ENCODE assay signal across 15 cellular contexts in the genomic region with DNA sequence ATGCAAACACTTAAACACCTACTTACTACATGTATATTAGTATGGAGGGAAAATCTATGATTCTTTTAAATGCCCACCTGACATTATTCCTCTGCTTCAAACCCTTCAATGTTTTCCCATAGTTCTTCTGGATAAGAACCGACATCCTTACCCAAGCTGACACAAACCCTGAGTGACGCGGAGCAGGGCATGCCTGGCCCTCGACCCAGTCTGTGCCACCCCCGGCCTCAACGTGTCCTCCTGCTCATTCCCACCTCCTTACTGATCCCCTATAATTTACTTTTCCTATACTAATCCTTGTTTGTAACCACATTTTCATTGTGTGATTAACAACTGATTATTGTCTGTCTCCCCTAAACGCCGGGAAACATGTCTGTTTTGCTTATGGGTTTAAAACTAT. TPM values are rescaled to one million over a fixed set of nuclear protein-coding genes. Genes with fewer than 3 reads are reported as not detected.
DNase-seq lines count a peak whose midpoint lies in the region; ATAC-seq and TF ChIP-seq lines count a peak whose summit lies in the region.
"Had no signal": no experiment of that assay in that cellular context is flagged by ENCODE, and none has a peak within 500 bp of the region (broad histone marks: within the 10 kb centered on the region; RNA-seq: fewer than 3 reads in every experiment).

No MANE protein-coding gene starts in this region.

- peak overlapping the region in 8 of 10 donors; percentile 11 to 77 (median 59) for H3K27ac ChIP-seq in heart right ventricle
- no peak overlapping the region for H3K27ac ChIP-seq in right atrium auricular region
- H3K27ac ChIP-seq in sigmoid colon: peak overlapping the region in 3 of 4 donors; percentile 48 to 81 (median 75)
- H3K27ac ChIP-seq: BLaER1 treated with 17β-estradiol and CSF1 and Interleukin-3, amounts not matched to agents 10 nM and 100 nM had no signal

- TF ChIP-seq POLR2A in sigmoid colon (IDR thresholded peaks at IDR 0.05): no peak

- DNase-seq in activated CD4-positive, alpha-beta T cell treated with anti-CD3 and anti-CD28 coated beads, Interleukin-2, amount 10 ng/mL, durations not matched to agents 24 days and 14 days: peak; percentile 27
- no peak for DNase-seq in activated CD4-positive, alpha-beta T cell treated with anti-CD3 and anti-CD28 coated beads for 36 hours
- no peak for DNase-seq in heart right ventricle
- DNase-seq in right atrium auricular region (ENCODE audit: low spot score): no peak
- no peak for DNase-seq in central memory CD8-positive, alpha-beta T cell (ENCODE audit: low spot score in 2 of 2)
- no peak for DNase-seq in sigmoid colon
- no peak for DNase-seq in posterior vena cava (ENCODE audit: low spot score)
- DNase-seq in activated gamma-delta T cell (lab: John Stamatoyannopoulos, UW): no peak
- DNase-seq: 8988T; Calu3; CD8-positive, alpha-beta T cell; DMS79 treated with DMSO at 0.1 percent for 48 hours; GF-D8 had no signal

- CTCF ChIA-PET in activated CD4-positive, alpha-beta T cell treated with anti-CD3 and anti-CD28 coated beads for 36 hours (lab: Charles Lee): no interaction called here

- TF ChIP-seq CTCF in heart right ventricle (IDR thresholded peaks at IDR 0.05): no peak
- no peak for TF ChIP-seq CTCF in right atrium auricular region (IDR thresholded peaks at IDR 0.05)
- no peak for TF ChIP-seq CTCF in sigmoid colon (IDR thresholded peaks at IDR 0.05)

- H3K4me1 Mint-ChIP-seq in activated CD4-positive, alpha-beta T cell treated with anti-CD3 and anti-CD28 coated beads, Interleukin-2, amount 10 ng/mL, durations not matched to agents 24 days and 14 days: peaks cover 5% of the 10 kb centered on the region
- no peaks in the 10 kb centered on the region for H3K4me1 Mint-ChIP-seq in activated CD4-positive, alpha-beta T cell treated with anti-CD3 and anti-CD28 coated beads for 36 hours
- peaks cover 5% of the 10 kb centered on the region for H3K4me1 Mint-ChIP-seq in central memory CD8-positive, alpha-beta T cell
- H3K4me1 Mint-ChIP-seq: GM23338 had no signal

- no peak overlapping the region for H3K27ac Mint-ChIP-seq in activated CD4-positive, alpha-beta T cell treated with anti-CD3 and anti-CD28 coated beads, Interleukin-2, amount 10 ng/mL, durations not matched to agents 24 days and 14 days
- H3K27ac Mint-ChIP-seq in activated CD4-positive, alpha-beta T cell treated with anti-CD3 and anti-CD28 coated beads for 36 hours: no peak overlapping the region
- peak overlapping the region; percentile 23 for H3K27ac Mint-ChIP-seq in central memory CD8-positive, alpha-beta T cell (ENCODE audit: low read depth)
- H3K27ac Mint-ChIP-seq: CD8-positive, alpha-beta T cell; GM23338 had no signal

- ATAC-seq in activated CD4-positive, alpha-beta T cell treated with anti-CD3 and anti-CD28 coated beads for 36 hours: no peak
- peak in 4 of 8 donors; percentile 37 to 59 (median 49) for ATAC-seq in heart right ventricle
- ATAC-seq in central memory CD8-positive, alpha-beta T cell (replicated peaks; ENCODE audit: extremely low read depth, poor library complexity, severe bottlenecking): no peak
- ATAC-seq: CD8-positive, alpha-beta T cell; GM23338 had no signal

- H3K4me3 ChIP-seq in heart right ventricle: no peak overlapping the region
- H3K4me3 ChIP-seq in right atrium auricular region: no peak overlapping the region
- H3K4me3 ChIP-seq in sigmoid colon: no peak overlapping the region
- H3K4me3 ChIP-seq: BLaER1 treated with 17β-estradiol and CSF1 and Interleukin-3, amounts not matched to agents 10 nM and 100 nM; GM23338 had no signal

- peaks cover 19% of the 10 kb centered on the region for H3K36me3 Mint-ChIP-seq in activated CD4-positive, alpha-beta T cell treated with anti-CD3 and anti-CD28 coated beads, Interleukin-2, amount 10 ng/mL, durations not matched to agents 24 days and 14 days (ENCODE audit: low read depth)
- H3K36me3 Mint-ChIP-seq in activated CD4-positive, alpha-beta T cell treated with anti-CD3 and anti-CD28 coated beads for 36 hours (ENCODE audit: low read depth): peaks cover 12% of the 10 kb centered on the region
- H3K36me3 Mint-ChIP-seq in central memory CD8-positive, alpha-beta T cell (ENCODE audit: insufficient read depth): peaks cover 26% of the 10 kb centered on the region

- intact Hi-C loops in activated CD4-positive, alpha-beta T cell treated with anti-CD3 and anti-CD28 coated beads, Interleukin-2, amount 10 ng/mL, durations not matched to agents 24 days and 14 days (cut with micrococcal nuclease): no loop called here
- intact Hi-C loops in activated CD4-positive, alpha-beta T cell treated with anti-CD3 and anti-CD28 coated beads for 36 hours (cut with DNase I, micrococcal nuclease): no loop called here
- intact Hi-C loops in heart right ventricle (cut with DNase I) (no loop called here), sigmoid colon (cut with DNase I) (no loop called here), posterior vena cava (cut with DNase I) (no loop called here)

- H3K4me1 ChIP-seq in heart right ventricle (peaks cover 4 to 42% (median 22%) of the 10 kb centered on the region in 9 donors), right atrium auricular region (peaks cover 0 to 26% of the 10 kb centered on the region in 2 donors), sigmoid colon (peaks cover 0 to 35% (median 25%) of the 10 kb centered on the region in 4 donors)

- H3K27me3 Mint-ChIP-seq in activated CD4-positive, alpha-beta T cell treated with anti-CD3 and anti-CD28 coated beads, Interleukin-2, amount 10 ng/mL, durations not matched to agents 24 days and 14 days: no peaks in the 10 kb centered on the region
- H3K27me3 Mint-ChIP-seq in activated CD4-positive, alpha-beta T cell treated with anti-CD3 and anti-CD28 coated beads for 36 hours: no peaks in the 10 kb centered on the region
- no peaks in the 10 kb centered on the region for H3K27me3 Mint-ChIP-seq in central memory CD8-positive, alpha-beta T cell

- no peaks in the 10 kb centered on the region for H3K9me3 Mint-ChIP-seq in activated CD4-positive, alpha-beta T cell treated with anti-CD3 and anti-CD28 coated beads, Interleukin-2, amount 10 ng/mL, durations not matched to agents 24 days and 14 days
- no peaks in the 10 kb centered on the region for H3K9me3 Mint-ChIP-seq in activated CD4-positive, alpha-beta T cell treated with anti-CD3 and anti-CD28 coated beads for 36 hours (ENCODE audit: low read depth)
- H3K9me3 Mint-ChIP-seq in central memory CD8-positive, alpha-beta T cell: no peaks in the 10 kb centered on the region
- H3K9me3 Mint-ChIP-seq: CD8-positive, alpha-beta T cell; GM23338 had no signal

- no peak overlapping the region for H3K4me3 Mint-ChIP-seq in activated CD4-positive, alpha-beta T cell treated with anti-CD3 and anti-CD28 coated beads, Interleukin-2, amount 10 ng/mL, durations not matched to agents 24 days and 14 days
- H3K4me3 Mint-ChIP-seq in activated CD4-positive, alpha-beta T cell treated with anti-CD3 and anti-CD28 coated beads for 36 hours: no peak overlapping the region
- no peak overlapping the region for H3K4me3 Mint-ChIP-seq in central memory CD8-positive, alpha-beta T cell
- H3K4me3 Mint-ChIP-seq: CD8-positive, alpha-beta T cell; GM23338 had no signal

- no peak for TF ChIP-seq EP300 in sigmoid colon (IDR thresholded peaks at IDR 0.05)

- H3K27me3 ChIP-seq in heart right ventricle (no peaks in the 10 kb centered on the region), right atrium auricular region (no peaks in the 10 kb centered on the region), sigmoid colon (no peaks in the 10 kb centered on the region)
- H3K27me3 ChIP-seq: BLaER1 treated with 17β-estradiol and CSF1 and Interleukin-3, amounts not matched to agents 10 nM and 100 nM had no signal

- peaks cover 0 to 79% (median 17%) of the 10 kb centered on the region in 9 donors for H3K36me3 ChIP-seq in heart right ventricle
- peaks cover 10% of the 10 kb centered on the region for H3K36me3 ChIP-seq in right atrium auricular region
- peaks cover 0 to 42% (median 7%) of the 10 kb centered on the region in 4 donors for H3K36me3 ChIP-seq in sigmoid colon

- 59 to 71% methylated on average over 8 of the region's 8 CpGs for WGBS in heart right ventricle, 2 donors
- WGBS in sigmoid colon, 2 donors: 95 to 97% methylated on average over 8 of the region's 8 CpGs

- H3K9me3 ChIP-seq in heart right ventricle: no peaks in the 10 kb centered on the region
- H3K9me3 ChIP-seq in right atrium auricular region: no peaks in the 10 kb centered on the region
- H3K9me3 ChIP-seq in sigmoid colon: no peaks in the 10 kb centered on the region
- H3K9me3 ChIP-seq: BLaER1 treated with 17β-estradiol and CSF1 and Interleukin-3, amounts not matched to agents 10 nM and 100 nM had no signal

- POLR2A ChIA-PET in activated CD4-positive, alpha-beta T cell treated with anti-CD3 and anti-CD28 coated beads for 36 hours (lab: Charles Lee): no interaction called here

RNA-seq across cellular contexts. Expression of gene KIDINS220, which starts 17.5 kb away (rescaled TPM):
- 25.3 and 28.0 TPM in 2 replicates for total RNA-seq in activated CD4-positive, alpha-beta T cell treated with anti-CD3 and anti-CD28 coated beads, Interleukin-2, amount 10 ng/mL, durations not matched to agents 24 days and 14 days
- total RNA-seq in activated CD4-positive, alpha-beta T cell treated with anti-CD3 and anti-CD28 coated beads for 36 hours: 10 to 100 TPM; 22.7 to 24.4 TPM
- total RNA-seq in heart right ventricle (100 to 1,000 TPM in 2 of 10 donors, 10 to 100 TPM in 8; 45.8 to 116 (median 76.2) TPM), right atrium auricular region (10 to 100 TPM; 36.1 to 49.9 TPM), sigmoid colon (100 to 1,000 TPM in 1 of 4 donors, 10 to 100 TPM in 3; 85.7 to 111 (median 95.0) TPM), posterior vena cava (10 to 100 TPM; 58.5 to 60.9 TPM)
- polyA plus RNA-seq in heart right ventricle (10 to 100 TPM; 20.0 to 26.9 TPM), sigmoid colon (10 to 100 TPM in 1 of 3 donors, 1 to 10 TPM in 2; 3.0 to 19.8 (median 5.4) TPM)

Comparison
In these comparisons a context has a peak if more than half of its experiments do, and no peak if none do; other contexts are left out.
1. H3K27ac ChIP-seq: peak in heart right ventricle (8 of 10) and sigmoid colon (3 of 4); none in right atrium auricular region (0 of 2).